ENCODE assay signal across 1 cellular context in the genomic region with DNA sequence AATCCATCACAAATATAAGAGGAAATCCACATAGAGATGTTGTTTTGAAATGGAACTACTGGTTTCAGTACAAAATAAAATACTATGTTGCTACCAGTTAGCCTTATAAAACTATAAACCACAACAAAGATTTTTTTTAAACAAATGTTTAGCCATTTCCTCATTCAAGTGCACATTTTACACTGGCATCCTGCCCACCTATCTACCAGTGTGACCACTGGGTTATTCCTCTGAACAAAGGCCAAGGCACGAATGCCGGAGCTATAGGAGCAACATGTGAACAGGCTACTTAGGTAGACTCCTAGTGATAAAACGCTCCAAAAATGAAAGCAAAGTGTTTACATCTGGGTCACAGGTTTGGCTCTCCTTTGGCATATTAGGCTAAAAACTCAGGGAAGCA.
TF ChIP-seq lines count a peak whose summit lies in the region.

No MANE protein-coding gene starts in this region.

TF ChIP-seq in K562, 482 proteins besides CTCF, POLR2A, EP300 and RAD21 (continued from another document):
- TF ChIP-seq, protein P1, sequence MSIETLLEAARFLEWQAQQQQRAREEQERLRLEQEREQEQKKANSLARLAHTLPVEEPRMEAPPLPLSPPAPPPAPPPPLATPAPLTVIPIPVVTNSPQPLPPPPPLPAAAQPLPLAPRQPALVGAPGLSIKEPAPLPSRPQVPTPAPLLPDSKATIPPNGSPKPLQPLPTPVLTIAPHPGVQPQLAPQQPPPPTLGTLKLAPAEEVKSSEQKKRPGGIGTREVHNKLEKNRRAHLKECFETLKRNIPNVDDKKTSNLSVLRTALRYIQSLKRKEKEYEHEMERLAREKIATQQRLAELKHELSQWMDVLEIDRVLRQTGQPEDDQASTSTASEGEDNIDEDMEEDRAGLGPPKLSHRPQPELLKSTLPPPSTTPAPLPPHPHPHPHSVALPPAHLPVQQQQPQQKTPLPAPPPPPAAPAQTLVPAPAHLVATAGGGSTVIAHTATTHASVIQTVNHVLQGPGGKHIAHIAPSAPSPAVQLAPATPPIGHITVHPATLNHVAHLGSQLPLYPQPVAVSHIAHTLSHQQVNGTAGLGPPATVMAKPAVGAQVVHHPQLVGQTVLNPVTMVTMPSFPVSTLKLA (conservative IDR thresholded peaks at IDR 0.05), result no peak
- TF ChIP-seq ARID1B (IDR thresholded peaks at IDR 0.05), result no peak
- TF ChIP-seq NR1H2 (CRISPR knock-in tag; IDR thresholded peaks at IDR 0.05), result no peak
- no peak for TF ChIP-seq PTRF (tag; IDR thresholded peaks at IDR 0.05)
- TF ChIP-seq, protein P2, sequence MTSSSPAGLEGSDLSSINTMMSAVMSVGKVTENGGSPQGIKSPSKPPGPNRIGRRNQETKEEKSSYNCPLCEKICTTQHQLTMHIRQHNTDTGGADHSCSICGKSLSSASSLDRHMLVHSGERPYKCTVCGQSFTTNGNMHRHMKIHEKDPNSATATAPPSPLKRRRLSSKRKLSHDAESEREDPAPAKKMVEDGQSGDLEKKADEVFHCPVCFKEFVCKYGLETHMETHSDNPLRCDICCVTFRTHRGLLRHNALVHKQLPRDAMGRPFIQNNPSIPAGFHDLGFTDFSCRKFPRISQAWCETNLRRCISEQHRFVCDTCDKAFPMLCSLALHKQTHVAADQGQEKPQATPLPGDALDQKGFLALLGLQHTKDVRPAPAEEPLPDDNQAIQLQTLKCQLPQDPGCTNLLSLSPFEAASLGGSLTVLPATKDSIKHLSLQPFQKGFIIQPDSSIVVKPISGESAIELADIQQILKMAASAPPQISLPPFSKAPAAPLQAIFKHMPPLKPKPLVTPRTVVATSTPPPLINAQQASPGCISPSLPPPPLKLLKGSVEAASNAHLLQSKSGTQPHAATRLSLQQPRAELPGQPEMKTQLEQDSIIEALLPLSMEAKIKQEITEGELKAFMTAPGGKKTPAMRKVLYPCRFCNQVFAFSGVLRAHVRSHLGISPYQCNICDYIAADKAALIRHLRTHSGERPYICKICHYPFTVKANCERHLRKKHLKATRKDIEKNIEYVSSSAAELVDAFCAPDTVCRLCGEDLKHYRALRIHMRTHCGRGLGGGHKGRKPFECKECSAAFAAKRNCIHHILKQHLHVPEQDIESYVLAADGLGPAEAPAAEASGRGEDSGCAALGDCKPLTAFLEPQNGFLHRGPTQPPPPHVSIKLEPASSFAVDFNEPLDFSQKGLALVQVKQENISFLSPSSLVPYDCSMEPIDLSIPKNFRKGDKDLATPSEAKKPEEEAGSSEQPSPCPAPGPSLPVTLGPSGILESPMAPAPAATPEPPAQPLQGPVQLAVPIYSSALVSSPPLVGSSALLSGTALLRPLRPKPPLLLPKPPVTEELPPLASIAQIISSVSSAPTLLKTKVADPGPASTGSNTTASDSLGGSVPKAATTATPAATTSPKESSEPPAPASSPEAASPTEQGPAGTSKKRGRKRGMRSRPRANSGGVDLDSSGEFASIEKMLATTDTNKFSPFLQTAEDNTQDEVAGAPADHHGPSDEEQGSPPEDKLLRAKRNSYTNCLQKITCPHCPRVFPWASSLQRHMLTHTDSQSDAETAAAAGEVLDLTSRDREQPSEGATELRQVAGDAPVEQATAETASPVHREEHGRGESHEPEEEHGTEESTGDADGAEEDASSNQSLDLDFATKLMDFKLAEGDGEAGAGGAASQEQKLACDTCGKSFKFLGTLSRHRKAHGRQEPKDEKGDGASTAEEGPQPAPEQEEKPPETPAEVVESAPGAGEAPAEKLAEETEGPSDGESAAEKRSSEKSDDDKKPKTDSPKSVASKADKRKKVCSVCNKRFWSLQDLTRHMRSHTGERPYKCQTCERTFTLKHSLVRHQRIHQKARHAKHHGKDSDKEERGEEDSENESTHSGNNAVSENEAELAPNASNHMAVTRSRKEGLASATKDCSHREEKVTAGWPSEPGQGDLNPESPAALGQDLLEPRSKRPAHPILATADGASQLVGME (CRISPR knock-in tag; IDR thresholded peaks at IDR 0.05), result no peak
- no peak for TF ChIP-seq ZNF436 (CRISPR knock-in tag; IDR thresholded peaks at IDR 0.05)
TF ChIP-seq in K562: peak in this region for 0.
